In genomic region chr1:228139931-228140723, GRCh38 we compare ENCODE assay signal across 1 cellular context.
TF ChIP-seq lines count a peak whose summit lies in the region.

GUK1 (plus strand) TSS chr1:228140279; CDS start chr1:228140303, 24 bp downstream.

TF ChIP-seq in GM12878, 131 proteins besides CTCF, POLR2A, EP300 and RAD21 (continued from another document):
- TF ChIP-seq, protein P1, sequence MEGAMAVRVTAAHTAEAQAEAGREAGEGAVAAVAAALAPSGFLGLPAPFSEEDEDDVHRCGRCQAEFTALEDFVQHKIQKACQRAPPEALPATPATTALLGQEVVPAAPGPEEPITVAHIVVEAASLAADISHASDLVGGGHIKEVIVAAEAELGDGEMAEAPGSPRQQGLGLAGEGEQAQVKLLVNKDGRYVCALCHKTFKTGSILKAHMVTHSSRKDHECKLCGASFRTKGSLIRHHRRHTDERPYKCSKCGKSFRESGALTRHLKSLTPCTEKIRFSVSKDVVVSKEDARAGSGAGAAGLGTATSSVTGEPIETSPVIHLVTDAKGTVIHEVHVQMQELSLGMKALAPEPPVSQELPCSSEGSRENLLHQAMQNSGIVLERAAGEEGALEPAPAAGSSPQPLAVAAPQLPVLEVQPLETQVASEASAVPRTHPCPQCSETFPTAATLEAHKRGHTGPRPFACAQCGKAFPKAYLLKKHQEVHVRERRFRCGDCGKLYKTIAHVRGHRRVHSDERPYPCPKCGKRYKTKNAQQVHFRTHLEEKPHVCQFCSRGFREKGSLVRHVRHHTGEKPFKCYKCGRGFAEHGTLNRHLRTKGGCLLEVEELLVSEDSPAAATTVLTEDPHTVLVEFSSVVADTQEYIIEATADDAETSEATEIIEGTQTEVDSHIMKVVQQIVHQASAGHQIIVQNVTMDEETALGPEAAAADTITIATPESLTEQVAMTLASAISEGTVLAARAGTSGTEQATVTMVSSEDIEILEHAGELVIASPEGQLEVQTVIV (IDR thresholded peaks at IDR 0.05; ENCODE audit: borderline replicate concordance, partially characterized antibody): peak; percentile 20
- peak; percentile 48; the same call in 2 of the 3 replicates for TF ChIP-seq POU2F2 (IDR thresholded peaks at IDR 0.05; ENCODE audit: borderline replicate concordance, low read depth, low read length)
- no peak for TF ChIP-seq SUPT20H (IDR thresholded peaks at IDR 0.05; ENCODE audit: borderline replicate concordance, control insufficient read depth, low read depth, low read length)
- TF ChIP-seq IRF4 (IDR thresholded peaks at IDR 0.05; ENCODE audit: low read depth, low read length): no peak
- peak; percentile 97 for TF ChIP-seq NBN (IDR thresholded peaks at IDR 0.05)
- no peak for TF ChIP-seq NFYA (IDR thresholded peaks at IDR 0.05; ENCODE audit: borderline replicate concordance, low read depth, low read length)
- TF ChIP-seq FOXK2 (IDR thresholded peaks at IDR 0.05): no peak
- TF ChIP-seq, protein P2, sequence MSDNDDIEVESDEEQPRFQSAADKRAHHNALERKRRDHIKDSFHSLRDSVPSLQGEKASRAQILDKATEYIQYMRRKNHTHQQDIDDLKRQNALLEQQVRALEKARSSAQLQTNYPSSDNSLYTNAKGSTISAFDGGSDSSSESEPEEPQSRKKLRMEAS (IDR thresholded peaks at IDR 0.05; ENCODE audit: low read depth, low read length): peak; percentile 66
- TF ChIP-seq ETV6 (conservative IDR thresholded peaks at IDR 0.05 in 1 of 2, IDR thresholded peaks at IDR 0.05 in 1 of 2; ENCODE audit: borderline replicate concordance in 1 of 2, low read depth in 1 of 2): no peak
- TF ChIP-seq TAF1 (IDR thresholded peaks at IDR 0.05; ENCODE audit: borderline replicate concordance, low read depth, low read length): peak; percentile 53
- TF ChIP-seq STAT3 (IDR thresholded peaks at IDR 0.05; ENCODE audit: low read depth, low read length): no peak
- TF ChIP-seq CHD4 (IDR thresholded peaks at IDR 0.05): no peak
- peak; percentile 71 for TF ChIP-seq RUNX3 (IDR thresholded peaks at IDR 0.05; ENCODE audit: low read length)
- TF ChIP-seq PRDM15 (CRISPR knock-in tag; IDR thresholded peaks at IDR 0.05): no peak
- TF ChIP-seq HDAC2 (IDR thresholded peaks at IDR 0.05): no peak
- no peak for TF ChIP-seq ZZZ3 (IDR thresholded peaks at IDR 0.05; ENCODE audit: control insufficient read depth, insufficient read length, low read depth)
- TF ChIP-seq, protein P3, sequence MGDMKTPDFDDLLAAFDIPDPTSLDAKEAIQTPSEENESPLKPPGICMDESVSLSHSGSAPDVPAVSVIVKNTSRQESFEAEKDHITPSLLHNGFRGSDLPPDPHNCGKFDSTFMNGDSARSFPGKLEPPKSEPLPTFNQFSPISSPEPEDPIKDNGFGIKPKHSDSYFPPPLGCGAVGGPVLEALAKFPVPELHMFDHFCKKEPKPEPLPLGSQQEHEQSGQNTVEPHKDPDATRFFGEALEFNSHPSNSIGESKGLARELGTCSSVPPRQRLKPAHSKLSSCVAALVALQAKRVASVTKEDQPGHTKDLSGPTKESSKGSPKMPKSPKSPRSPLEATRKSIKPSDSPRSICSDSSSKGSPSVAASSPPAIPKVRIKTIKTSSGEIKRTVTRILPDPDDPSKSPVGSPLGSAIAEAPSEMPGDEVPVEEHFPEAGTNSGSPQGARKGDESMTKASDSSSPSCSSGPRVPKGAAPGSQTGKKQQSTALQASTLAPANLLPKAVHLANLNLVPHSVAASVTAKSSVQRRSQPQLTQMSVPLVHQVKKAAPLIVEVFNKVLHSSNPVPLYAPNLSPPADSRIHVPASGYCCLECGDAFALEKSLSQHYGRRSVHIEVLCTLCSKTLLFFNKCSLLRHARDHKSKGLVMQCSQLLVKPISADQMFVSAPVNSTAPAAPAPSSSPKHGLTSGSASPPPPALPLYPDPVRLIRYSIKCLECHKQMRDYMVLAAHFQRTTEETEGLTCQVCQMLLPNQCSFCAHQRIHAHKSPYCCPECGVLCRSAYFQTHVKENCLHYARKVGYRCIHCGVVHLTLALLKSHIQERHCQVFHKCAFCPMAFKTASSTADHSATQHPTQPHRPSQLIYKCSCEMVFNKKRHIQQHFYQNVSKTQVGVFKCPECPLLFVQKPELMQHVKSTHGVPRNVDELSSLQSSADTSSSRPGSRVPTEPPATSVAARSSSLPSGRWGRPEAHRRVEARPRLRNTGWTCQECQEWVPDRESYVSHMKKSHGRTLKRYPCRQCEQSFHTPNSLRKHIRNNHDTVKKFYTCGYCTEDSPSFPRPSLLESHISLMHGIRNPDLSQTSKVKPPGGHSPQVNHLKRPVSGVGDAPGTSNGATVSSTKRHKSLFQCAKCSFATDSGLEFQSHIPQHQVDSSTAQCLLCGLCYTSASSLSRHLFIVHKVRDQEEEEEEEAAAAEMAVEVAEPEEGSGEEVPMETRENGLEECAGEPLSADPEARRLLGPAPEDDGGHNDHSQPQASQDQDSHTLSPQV (IDR thresholded peaks at IDR 0.05): no peak
- TF ChIP-seq NR2C1 (IDR thresholded peaks at IDR 0.05): no peak
- no peak for TF ChIP-seq EZH2 (IDR thresholded peaks at IDR 0.05; ENCODE audit: borderline replicate concordance, control insufficient read depth, low read depth, low read length)
- no peak for TF ChIP-seq BCLAF1 (IDR thresholded peaks at IDR 0.05)
- no peak for TF ChIP-seq KDM1A (IDR thresholded peaks at IDR 0.05; ENCODE audit: borderline replicate concordance)
- peak; percentile 56 for TF ChIP-seq SIN3A (IDR thresholded peaks at IDR 0.05; ENCODE audit: low read depth, low read length)
- peak; percentile 66 for TF ChIP-seq HCFC1 (IDR thresholded peaks at IDR 0.05; ENCODE audit: low read length)
- no peak for TF ChIP-seq ASH2L (IDR thresholded peaks at IDR 0.05; ENCODE audit: borderline replicate concordance, low read depth)
- peak; percentile 26 to 64; a peak in 1 of 4 replicates for TF ChIP-seq SRF (IDR thresholded peaks at IDR 0.05; ENCODE audit: low read depth in 2 of 2, low read length in 2 of 2)
- TF ChIP-seq JUND (IDR thresholded peaks at IDR 0.05; ENCODE audit: low read depth, low read length): 0 out of 2 replicates have a peak, but pooled peaks have one; percentile 14
- TF ChIP-seq, protein P4, sequence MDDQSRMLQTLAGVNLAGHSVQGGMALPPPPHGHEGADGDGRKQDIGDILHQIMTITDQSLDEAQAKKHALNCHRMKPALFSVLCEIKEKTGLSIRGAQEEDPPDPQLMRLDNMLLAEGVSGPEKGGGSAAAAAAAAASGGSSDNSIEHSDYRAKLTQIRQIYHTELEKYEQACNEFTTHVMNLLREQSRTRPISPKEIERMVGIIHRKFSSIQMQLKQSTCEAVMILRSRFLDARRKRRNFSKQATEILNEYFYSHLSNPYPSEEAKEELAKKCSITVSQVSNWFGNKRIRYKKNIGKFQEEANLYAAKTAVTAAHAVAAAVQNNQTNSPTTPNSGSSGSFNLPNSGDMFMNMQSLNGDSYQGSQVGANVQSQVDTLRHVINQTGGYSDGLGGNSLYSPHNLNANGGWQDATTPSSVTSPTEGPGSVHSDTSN (IDR thresholded peaks at IDR 0.05; ENCODE audit: insufficient replicate concordance, low read depth, low read length): peak; percentile 92
- TF ChIP-seq ZNF217 (IDR thresholded peaks at IDR 0.05): no peak
- peak; percentile 100 for TF ChIP-seq HDGF (IDR thresholded peaks at IDR 0.05)
- peak; percentile 99 for TF ChIP-seq ZBED1 (IDR thresholded peaks at IDR 0.05; ENCODE audit: borderline replicate concordance)
- no peak for TF ChIP-seq SIX5 (IDR thresholded peaks at IDR 0.05; ENCODE audit: low read depth, low read length, severe bottlenecking)
- TF ChIP-seq BRCA1 (IDR thresholded peaks at IDR 0.05; ENCODE audit: low read depth, low read length): no peak
- peak; percentile 80 for TF ChIP-seq SMARCA5 (IDR thresholded peaks at IDR 0.05)
- TF ChIP-seq IKZF1 (conservative IDR thresholded peaks at IDR 0.05): peak; percentile 55
- no peak for TF ChIP-seq JUNB (IDR thresholded peaks at IDR 0.05)
- TF ChIP-seq KLF5 (IDR thresholded peaks at IDR 0.05; ENCODE audit: partially characterized antibody): no peak
- TF ChIP-seq RFX5 (IDR thresholded peaks at IDR 0.05; ENCODE audit: low read depth, low read length): peak; percentile 74
- no peak for TF ChIP-seq RBBP5 (conservative IDR thresholded peaks at IDR 0.05)
- TF ChIP-seq TCF3 (IDR thresholded peaks at IDR 0.05; ENCODE audit: borderline replicate concordance, insufficient read depth, low read depth, low read length): 0 out of 2 replicates have a peak, but pooled peaks have one; percentile 69
- TF ChIP-seq CBFB (IDR thresholded peaks at IDR 0.05; ENCODE audit: low read depth): no peak
- TF ChIP-seq KAT2A (conservative IDR thresholded peaks at IDR 0.05; ENCODE audit: control insufficient read depth, low read depth, low read length): no peak
- no peak for TF ChIP-seq NFIC (IDR thresholded peaks at IDR 0.05; ENCODE audit: low read depth, low read length)
- TF ChIP-seq MEF2A (IDR thresholded peaks at IDR 0.05; ENCODE audit: insufficient read depth, low read depth, low read length): no peak
- 0 out of 2 replicates have a peak, but pooled peaks have one; percentile 6 for TF ChIP-seq PAX5 (IDR thresholded peaks at IDR 0.05; ENCODE audit: borderline replicate concordance, low read depth, low read length)
- no peak for TF ChIP-seq SMAD5 (IDR thresholded peaks at IDR 0.05; ENCODE audit: low read depth)
- no peak for TF ChIP-seq SMAD1 (IDR thresholded peaks at IDR 0.05; ENCODE audit: low read depth, partially characterized antibody)
